ENCODE assay signal across 10 cellular contexts in the genomic region with DNA sequence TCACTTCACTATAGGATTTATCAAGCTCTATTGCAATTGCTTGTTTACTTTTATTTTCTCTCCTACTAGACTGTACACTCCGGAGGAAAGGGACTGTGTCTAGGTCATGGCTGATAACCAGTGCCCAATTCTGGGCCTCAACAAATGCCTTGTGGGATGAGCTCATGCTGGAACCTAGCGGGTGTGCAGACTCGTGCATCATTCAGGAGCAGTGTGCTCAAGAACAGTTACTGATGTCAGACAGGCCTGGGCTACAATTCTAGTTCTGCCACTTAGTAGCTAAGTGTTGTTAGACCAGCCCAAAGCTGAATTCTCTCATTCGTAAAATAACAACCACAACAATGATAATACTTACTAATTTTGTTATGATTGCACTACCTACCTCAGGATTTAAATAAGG.
A peak's percentile ranks its signal among the peaks of the same experiment; 100 is the strongest.
DNase-seq lines count a peak whose midpoint lies in the region; ATAC-seq, FAIRE-seq and TF ChIP-seq lines count a peak whose summit lies in the region.
"Had no signal": no experiment of that assay in that cellular context is flagged by ENCODE, and none has a peak within 500 bp of the region (broad histone marks: within the 10 kb centered on the region; RNA-seq: fewer than 3 reads in every experiment).

No MANE protein-coding gene starts in this region.

- FAIRE-seq in GM12878 (lab: Jason Lieb, UNC) (no peak), GM12892 (lab: Jason Lieb, UNC) (no peak)

- no peak overlapping the region for H3K4me3 Mint-ChIP-seq in stimulated activated naive CD8-positive, alpha-beta T cell treated with anti-CD3 and anti-CD28 coated beads, Interleukin-15, Interleukin-2, amounts not matched to agents 100 ng/mL and 50 ng/mL, for 24 hours
- no peak overlapping the region for H3K4me3 Mint-ChIP-seq in activated CD4-positive, alpha-beta T cell treated with anti-CD3 and anti-CD28 coated beads, Interleukin-2, amount 10 ng/mL, durations not matched to agents 24 days and 14 days

- intact Hi-C loops in GM12878 (cut with micrococcal nuclease; ENCODE audit: unreplicated experiment): loop anchor here (1.0 kb wide), 1 partner anchor 20 kb away; no protein-coding TSS in a partner anchor
- intact Hi-C loops in activated CD4-positive, alpha-beta T cell treated with anti-CD3 and anti-CD28 coated beads, Interleukin-2, amount 10 ng/mL, durations not matched to agents 24 days and 14 days (cut with micrococcal nuclease): no loop called here

- in situ Hi-C loops in GM12878 (cut with MboI): no loop called here
- in situ Hi-C loops in G401 (cut with HindIII; ENCODE audit: low sequenced_read_pairs): no loop called here

- no peaks in the 10 kb centered on the region for H3K9me3 Mint-ChIP-seq in stimulated activated naive CD8-positive, alpha-beta T cell treated with anti-CD3 and anti-CD28 coated beads, Interleukin-15, Interleukin-2, amounts not matched to agents 100 ng/mL and 50 ng/mL, for 24 hours
- H3K9me3 Mint-ChIP-seq in activated CD4-positive, alpha-beta T cell treated with anti-CD3 and anti-CD28 coated beads, Interleukin-2, amount 10 ng/mL, durations not matched to agents 24 days and 14 days: no peaks in the 10 kb centered on the region

- H3K9me3 ChIP-seq in GM12878 (replicated peaks; ENCODE audit: control insufficient read depth, insufficient read depth, low read length) (no peaks in the 10 kb centered on the region), right atrium auricular region (no peaks in the 10 kb centered on the region)
- H3K9me3 ChIP-seq: neutrophil had no signal

- RAD21 ChIA-PET in GM12878 (lab: Charles Lee; ENCODE audit: unreplicated experiment): interaction anchor here (1.0 kb wide), 2 partner anchors 20 to 532 kb away, joined by 3 to 4 read pairs; no protein-coding TSS in a partner anchor

- H3K79me2 ChIP-seq in GM12878 (ENCODE audit: control insufficient read depth, insufficient read depth, low read length): no peaks in the 10 kb centered on the region

- BruUV-seq in GM12878 (replicated peaks; lab: Mats Ljungman, UMichigan): no TSS peak

- ATAC-seq in stimulated activated naive CD8-positive, alpha-beta T cell treated with anti-CD3 and anti-CD28 coated beads, Interleukin-15, Interleukin-2, amounts not matched to agents 100 U/mL and 50 U/mL, for 24 hours: no peak
- peak; percentile 31 for ATAC-seq in GM12878

- CTCF ChIA-PET in GM12878 (lab: Yijun Ruan, JAX): interaction anchor here (0.6 to 6.8 kb wide), 7 partner anchors 12 to 711 kb away, joined by 3 to 73 read pairs (median 3); no protein-coding TSS in a partner anchor

- H3K36me3 Mint-ChIP-seq in stimulated activated naive CD8-positive, alpha-beta T cell treated with anti-CD3 and anti-CD28 coated beads, Interleukin-15, Interleukin-2, amounts not matched to agents 100 ng/mL and 50 ng/mL, for 24 hours (ENCODE audit: low read depth): no peaks in the 10 kb centered on the region
- H3K36me3 Mint-ChIP-seq in activated CD4-positive, alpha-beta T cell treated with anti-CD3 and anti-CD28 coated beads, Interleukin-2, amount 10 ng/mL, durations not matched to agents 24 days and 14 days (ENCODE audit: low read depth): no peaks in the 10 kb centered on the region

- TF ChIP-seq POLR2A in GM12878 (IDR thresholded peaks at IDR 0.05; ENCODE audit: low read depth, low read length) (no peak), GM12892 (IDR thresholded peaks at IDR 0.05; ENCODE audit: low read depth, low read length) (no peak)

- H3K4me3 ChIP-seq in GM12878 (no peak overlapping the region), right atrium auricular region (no peak overlapping the region)
- H3K4me3 ChIP-seq: SK-N-MC had no signal

- H3K4me1 ChIP-seq in GM12878 (ENCODE audit: control insufficient read depth, insufficient read depth, low read length): peaks cover 10% of the 10 kb centered on the region
- peaks cover 0 to 30% of the 10 kb centered on the region in 2 donors for H3K4me1 ChIP-seq in right atrium auricular region

- H2AFZ ChIP-seq in GM12878 (ENCODE audit: control insufficient read depth, low read depth, low read length): no peak overlapping the region

- H3K27ac Mint-ChIP-seq in stimulated activated naive CD8-positive, alpha-beta T cell treated with anti-CD3 and anti-CD28 coated beads, Interleukin-15, Interleukin-2, amounts not matched to agents 100 ng/mL and 50 ng/mL, for 24 hours: peak overlapping the region; percentile 11
- no peak overlapping the region for H3K27ac Mint-ChIP-seq in activated CD4-positive, alpha-beta T cell treated with anti-CD3 and anti-CD28 coated beads, Interleukin-2, amount 10 ng/mL, durations not matched to agents 24 days and 14 days

- TF ChIP-seq RAD21 in GM12878 (IDR thresholded peaks at IDR 0.05; ENCODE audit: insufficient read depth, low read depth, low read length): no peak

- DNase-seq in stimulated activated naive CD8-positive, alpha-beta T cell treated with anti-CD3 and anti-CD28 coated beads, Interleukin-15, Interleukin-2, amounts not matched to agents 100 U/mL and 50 U/mL, for 24 hours: no peak
- no peak for DNase-seq in GM12878 (ENCODE audit: low read depth, low spot score)
- DNase-seq in right atrium auricular region (ENCODE audit: low spot score): no peak
- no peak for DNase-seq in 8988T
- no peak for DNase-seq in G401 (ENCODE audit: low spot score)
- no peak for DNase-seq in GM12892 (ENCODE audit: insufficient read length)
- DNase-seq in activated CD4-positive, alpha-beta T cell treated with anti-CD3 and anti-CD28 coated beads, Interleukin-2, amount 10 ng/mL, durations not matched to agents 24 days and 14 days: no peak

- H3K9ac ChIP-seq in GM12878 (ENCODE audit: control insufficient read depth, insufficient read depth, low read length): no peak overlapping the region

- no peak for TF ChIP-seq EP300 in GM12878 (IDR thresholded peaks at IDR 0.05; ENCODE audit: borderline replicate concordance in 1 of 2, control insufficient read depth in 1 of 2, low read depth in 2 of 2, low read length in 2 of 2)

- H3K4me2 ChIP-seq in GM12878 (ENCODE audit: control insufficient read depth, insufficient read depth): no peak overlapping the region

- TF ChIP-seq CTCF in GM12878 (IDR thresholded peaks at IDR 0.05 in 2 of 3, conservative IDR thresholded peaks at IDR 0.05 in 1 of 3; ENCODE audit: control insufficient read depth in 2 of 3, extremely low read depth in 1 of 3, insufficient read depth in 1 of 3, low read depth in 3 of 3, low read length in 3 of 3) (no peak), right atrium auricular region (IDR thresholded peaks at IDR 0.05) (no peak)

- no peaks in the 10 kb centered on the region for H3K36me3 ChIP-seq in GM12878 (ENCODE audit: control insufficient read depth in 2 of 2, insufficient read depth in 2 of 2, low read length in 1 of 2)
- H3K36me3 ChIP-seq in right atrium auricular region: no peaks in the 10 kb centered on the region
- H3K36me3 ChIP-seq: neutrophil had no signal

- SMC1A ChIA-PET in GM12878 (lab: Charles Lee; ENCODE audit: uncharacterized antibody, unreplicated experiment): interaction anchor here (0.7 to 3.3 kb wide), 2 partner anchors 19 to 151 kb away, joined by 3 to 10 read pairs; no protein-coding TSS in a partner anchor

- 30% methylated on average over 4 of the region's 4 CpGs for WGBS in GM12878 (ENCODE audit: insufficient coverage, insufficient replicate concordance, low lambda C conversion rate, missing lambda C conversion rate)

- peaks cover 28% of the 10 kb centered on the region for H3K4me1 Mint-ChIP-seq in stimulated activated naive CD8-positive, alpha-beta T cell treated with anti-CD3 and anti-CD28 coated beads, Interleukin-15, Interleukin-2, amounts not matched to agents 100 ng/mL and 50 ng/mL, for 24 hours (ENCODE audit: low read depth)
- H3K4me1 Mint-ChIP-seq in activated CD4-positive, alpha-beta T cell treated with anti-CD3 and anti-CD28 coated beads, Interleukin-2, amount 10 ng/mL, durations not matched to agents 24 days and 14 days: peaks cover 10% of the 10 kb centered on the region

- H3K27ac ChIP-seq in GM12878 (ENCODE audit: control insufficient read depth, insufficient read depth) (no peak overlapping the region), right atrium auricular region (peak overlapping the region; percentile 68 to 89)
- H3K27ac ChIP-seq: neutrophil, SK-N-MC had no signal

- peaks cover 10% of the 10 kb centered on the region for H3K27me3 Mint-ChIP-seq in stimulated activated naive CD8-positive, alpha-beta T cell treated with anti-CD3 and anti-CD28 coated beads, Interleukin-15, Interleukin-2, amounts not matched to agents 100 ng/mL and 50 ng/mL, for 24 hours
- H3K27me3 Mint-ChIP-seq in activated CD4-positive, alpha-beta T cell treated with anti-CD3 and anti-CD28 coated beads, Interleukin-2, amount 10 ng/mL, durations not matched to agents 24 days and 14 days: peaks cover 2% of the 10 kb centered on the region

- POLR2A ChIA-PET in GM12878 (lab: Charles Lee): no interaction called here

- H3K27me3 ChIP-seq in GM12878 (replicated peaks in 1 of 2; ENCODE audit: control insufficient read depth in 2 of 2, insufficient read depth in 2 of 2, low read length in 1 of 2) (no peaks in the 10 kb centered on the region; a peak in 1 of 4 replicates), right atrium auricular region (no peaks in the 10 kb centered on the region)
- H3K27me3 ChIP-seq: neutrophil had no signal

- no peaks in the 10 kb centered on the region for H4K20me1 ChIP-seq in GM12878 (ENCODE audit: control insufficient read depth, insufficient read depth)

TF ChIP-seq in GM12878, 131 proteins besides CTCF, POLR2A, EP300 and RAD21 (continues in another document):
- TF ChIP-seq CEBPB (IDR thresholded peaks at IDR 0.05; ENCODE audit: borderline replicate concordance in 1 of 2, low read depth in 2 of 2, low read length in 2 of 2): no peak
- TF ChIP-seq PAX8 (IDR thresholded peaks at IDR 0.05): no peak
